8 cellular contexts compared by ENCODE assay signal in the genomic region with DNA sequence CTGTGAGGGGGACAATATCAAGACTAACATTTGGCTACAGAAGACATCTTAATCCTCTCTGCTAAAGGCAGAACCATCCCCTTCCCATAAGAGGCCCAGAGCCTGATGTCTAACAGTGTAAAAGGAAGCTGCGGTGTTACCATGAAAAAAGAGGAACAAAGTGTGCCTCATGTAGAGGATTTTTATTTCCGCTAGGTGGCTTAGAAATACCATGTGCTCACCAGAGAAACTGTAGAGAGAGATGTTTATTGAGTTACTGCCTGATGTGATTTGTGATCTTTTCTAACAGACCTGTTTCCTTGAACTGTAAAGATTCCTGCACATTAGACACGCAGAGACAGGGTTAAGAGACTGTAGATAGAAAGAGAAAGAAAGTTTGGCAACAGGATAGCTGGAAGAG. TPM values are rescaled to one million over a fixed set of nuclear protein-coding genes. Genes with fewer than 3 reads are reported as not detected.
DNase-seq lines count a peak whose midpoint lies in the region; ATAC-seq, FAIRE-seq and TF ChIP-seq lines count a peak whose summit lies in the region.

No MANE protein-coding gene starts in this region.

- H3K4ac ChIP-seq in neuronal stem cell (ENCODE audit: low read length), result no peak overlapping the region

- ATAC-seq in GM19328 (IDR thresholded peaks at IDR 0.05; ENCODE audit: unreplicated experiment), result peak; percentile 81

- H3K18ac ChIP-seq in neuronal stem cell (ENCODE audit: low read length), result no peak overlapping the region

- TF ChIP-seq CTCF in bronchial epithelial cell (IDR thresholded peaks at IDR 0.05; ENCODE audit: insufficient read depth, low read length, severe bottlenecking), result peak; percentile 20
- TF ChIP-seq CTCF in smooth muscle cell (IDR thresholded peaks at IDR 0.05; ENCODE audit: borderline replicate concordance, insufficient read depth, poor library complexity, severe bottlenecking), result peak; percentile 22

- no peak overlapping the region for H3K23ac ChIP-seq in neuronal stem cell (ENCODE audit: low read depth, low read length, poor library complexity)

- H3K36me3 ChIP-seq in bronchial epithelial cell (ENCODE audit: control insufficient read depth, insufficient read depth, low read length) (no peaks in the 10 kb centered on the region), smooth muscle cell (ENCODE audit: low read depth) (no peaks in the 10 kb centered on the region), neuronal stem cell (replicated peaks in 1 of 2; ENCODE audit: control insufficient read depth in 2 of 2, insufficient read depth in 2 of 2, low read length in 2 of 2) (no peaks in the 10 kb centered on the region)
- H3K36me3 ChIP-seq in effector memory CD4-positive, alpha-beta T cell (ENCODE audit: control insufficient read depth, insufficient read depth, low read length), result no peaks in the 10 kb centered on the region

- no peak overlapping the region for H3K14ac ChIP-seq in neuronal stem cell (ENCODE audit: low read length)

- no peaks in the 10 kb centered on the region for H3K79me1 ChIP-seq in neuronal stem cell (ENCODE audit: low read depth, low read length)

- no peaks in the 10 kb centered on the region for H3F3A ChIP-seq in smooth muscle cell (ENCODE audit: low read depth)

- H2AFZ ChIP-seq in smooth muscle cell (ENCODE audit: low read depth), result peak overlapping the region; percentile 23
- no peak overlapping the region for H2AFZ ChIP-seq in neuronal stem cell (ENCODE audit: low read length)

- no peak overlapping the region for H2BK120ac ChIP-seq in neuronal stem cell (ENCODE audit: low read depth, low read length)

- H3K4me1 ChIP-seq in smooth muscle cell (ENCODE audit: low read depth) (no peaks in the 10 kb centered on the region), neuronal stem cell (ENCODE audit: control insufficient read depth in 2 of 2, insufficient read depth in 1 of 2, low read depth in 1 of 2, low read length in 2 of 2) (no peaks in the 10 kb centered on the region)
- H3K4me1 ChIP-seq in effector memory CD4-positive, alpha-beta T cell (ENCODE audit: control insufficient read depth, insufficient read depth, low read length, poor library complexity, severe bottlenecking), result no peaks in the 10 kb centered on the region

- H2AK5ac ChIP-seq in neuronal stem cell (ENCODE audit: low read depth, low read length), result no peak overlapping the region

- H3K9ac ChIP-seq in smooth muscle cell (ENCODE audit: low read depth), result no peak overlapping the region
- H3K9ac ChIP-seq in neuronal stem cell (ENCODE audit: low read depth, low read length, poor library complexity), result no peak overlapping the region

- H3K9me3 ChIP-seq in smooth muscle cell (replicated peaks; ENCODE audit: low read depth) (no peaks in the 10 kb centered on the region), neuronal stem cell (replicated peaks in 1 of 2; ENCODE audit: control insufficient read depth in 2 of 2, insufficient read depth in 1 of 2, low read depth in 1 of 2, low read length in 2 of 2) (no peaks in the 10 kb centered on the region)
- H3K9me3 ChIP-seq in effector memory CD4-positive, alpha-beta T cell (ENCODE audit: control insufficient read depth, low read length), result no peaks in the 10 kb centered on the region

- DNase-seq in Ammon's horn (ENCODE audit: low spot score), result peak; percentile 18
- peak; percentile 57 for DNase-seq in Jurkat, Clone E6-1 (ENCODE audit: low read depth, low spot score)
- DNase-seq in bronchial epithelial cell (ENCODE audit: low read depth), result peak; percentile 5
- no peak for DNase-seq in smooth muscle cell (lab: John Stamatoyannopoulos, UW; ENCODE audit: unreplicated experiment)
- DNase-seq in effector memory CD4-positive, alpha-beta T cell, result no peak
- no peak for DNase-seq in neuronal stem cell (ENCODE audit: low spot score)
- no peak for DNase-seq in GM19239 (ENCODE audit: insufficient read length, low spot score)

- no peak overlapping the region for H2BK5ac ChIP-seq in neuronal stem cell (ENCODE audit: low read length)

- H3K27ac ChIP-seq in smooth muscle cell (ENCODE audit: low read depth) (no peak overlapping the region), neuronal stem cell (replicated peaks; ENCODE audit: low read length) (no peak overlapping the region)
- H3K27ac ChIP-seq in effector memory CD4-positive, alpha-beta T cell (ENCODE audit: insufficient read depth, low read length, poor library complexity, severe bottlenecking), result no peak overlapping the region

- H2BK12ac ChIP-seq in neuronal stem cell (ENCODE audit: low read length), result no peak overlapping the region

- H3K27me3 ChIP-seq in bronchial epithelial cell (ENCODE audit: control insufficient read depth, insufficient read depth, low read length), result no peaks in the 10 kb centered on the region
- H3K27me3 ChIP-seq in smooth muscle cell (ENCODE audit: low read depth), result no peaks in the 10 kb centered on the region
- no peaks in the 10 kb centered on the region for H3K27me3 ChIP-seq in effector memory CD4-positive, alpha-beta T cell (replicated peaks; ENCODE audit: control insufficient read depth, insufficient read depth, low read length, poor library complexity, severe bottlenecking)
- no peaks in the 10 kb centered on the region for H3K27me3 ChIP-seq in neuronal stem cell (ENCODE audit: control insufficient read depth in 3 of 3, insufficient read depth in 3 of 3, low read depth in 1 of 3, low read length in 3 of 3)

- H3K4me3 ChIP-seq in Jurkat, Clone E6-1 (ENCODE audit: low read length), result no peak overlapping the region
- H3K4me3 ChIP-seq in bronchial epithelial cell (ENCODE audit: low read depth, low read length) (no peak overlapping the region), smooth muscle cell (no peak overlapping the region), neuronal stem cell (ENCODE audit: low read length in 2 of 2) (no peak overlapping the region)
- no peak overlapping the region for H3K4me3 ChIP-seq in effector memory CD4-positive, alpha-beta T cell (ENCODE audit: insufficient read depth, low read depth, low read length, poor library complexity, severe bottlenecking)

- FAIRE-seq in bronchial epithelial cell (lab: Jason Lieb, UNC) (no peak), GM19239 (lab: Jason Lieb, UNC) (no peak)

- H3K79me2 ChIP-seq in smooth muscle cell (ENCODE audit: low read depth), result no peaks in the 10 kb centered on the region

- 67% methylated on average over 3 of the region's 3 CpGs for WGBS in smooth muscle cell (ENCODE audit: low lambda C conversion rate)
- no CpG with 5 or more reads among the region's 3 CpGs for WGBS in neuronal stem cell (ENCODE audit: extremely low coverage in 2 of 2, insufficient read length in 2 of 2, insufficient replicate concordance in 1 of 2), 2 donors

- H4K91ac ChIP-seq in neuronal stem cell (ENCODE audit: low read depth, low read length, poor library complexity), result no peak overlapping the region

- H3K4me2 ChIP-seq in smooth muscle cell, result no peak overlapping the region
- no peak overlapping the region for H3K4me2 ChIP-seq in neuronal stem cell (ENCODE audit: insufficient read depth, low read length, poor library complexity, severe bottlenecking)

- no peaks in the 10 kb centered on the region for H4K20me1 ChIP-seq in smooth muscle cell (ENCODE audit: low read depth)

- no peak overlapping the region for H2BK15ac ChIP-seq in neuronal stem cell (ENCODE audit: low read length)

- H4K8ac ChIP-seq in neuronal stem cell (ENCODE audit: low read depth, low read length), result no peak overlapping the region

RNA-seq across cellular contexts. Expression of a gene that starts 22.1 kb away (rescaled TPM):
- not detected for polyA plus RNA-seq in Jurkat, Clone E6-1 (2012; ENCODE audit: insufficient read depth, insufficient read length)
- total RNA-seq in bronchial epithelial cell, result not detected in 2 replicates
- not detected in 2 replicates for total RNA-seq in smooth muscle cell
- not detected in 2 replicates for polyA plus RNA-seq in smooth muscle cell
- polyA plus RNA-seq in neuronal stem cell (2013, experiment 1 of 2), result not detected
- not detected for polyA plus RNA-seq in neuronal stem cell (2013, experiment 2 of 2)

RNA-seq across cellular contexts. Expression of a gene that starts 41.3 kb away (rescaled TPM):
- not detected for polyA plus RNA-seq in Jurkat, Clone E6-1 (2012; ENCODE audit: insufficient read depth, insufficient read length)
- total RNA-seq in bronchial epithelial cell (under 0.01 TPM in 1 of 2 replicates, not detected in the other), smooth muscle cell (not detected in 2 replicates)
- not detected in 2 replicates for polyA plus RNA-seq in smooth muscle cell
- polyA plus RNA-seq in neuronal stem cell (2013, experiment 1 of 2), result not detected
- not detected for polyA plus RNA-seq in neuronal stem cell (2013, experiment 2 of 2)

RNA-seq across cellular contexts. Expression of a gene that starts 58.0 kb away (rescaled TPM):
- not detected for polyA plus RNA-seq in Jurkat, Clone E6-1 (2012; ENCODE audit: insufficient read depth, insufficient read length)
- not detected in 2 replicates for total RNA-seq in bronchial epithelial cell
- not detected in 2 replicates for total RNA-seq in smooth muscle cell
- polyA plus RNA-seq in smooth muscle cell, result not detected in 2 replicates
- polyA plus RNA-seq in neuronal stem cell (2013, experiment 1 of 2), result not detected
- polyA plus RNA-seq in neuronal stem cell (2013, experiment 2 of 2), result not detected

Comparison
In these comparisons a context has a peak if more than half of its experiments do, and no peak if none do; other contexts are left out.
1. DNase-seq: peak in Ammon's horn (single experiment), Jurkat, Clone E6-1 (single experiment) and bronchial epithelial cell (single experiment); none in smooth muscle cell (single experiment), effector memory CD4-positive, alpha-beta T cell (0 of 3), neuronal stem cell (single experiment) and GM19239 (single experiment).